In genomic region chr2:176159678-176160250, GRCh38 we compare ENCODE assay signal across 11 cellular contexts. TPM values are rescaled to one million over a fixed set of nuclear protein-coding genes. Genes with fewer than 3 reads are reported as not detected.
A peak's percentile ranks its signal among the peaks of the same experiment; 100 is the strongest.
DNase-seq lines count a peak whose midpoint lies in the region; FAIRE-seq lines count a peak whose summit lies in the region.
"Had no signal": no experiment of that assay in that cellular context is flagged by ENCODE, and none has a peak within 500 bp of the region (broad histone marks: within the 10 kb centered on the region; RNA-seq: fewer than 3 reads in every experiment).

No MANE protein-coding gene starts in this region.

- H3K4me2 ChIP-seq in trophoblast cell (ENCODE audit: low read length) = peak overlapping the region; percentile 7

- H3K79me2 ChIP-seq in trophoblast cell (ENCODE audit: control insufficient read depth, insufficient read depth, low read length, poor library complexity) = no peaks in the 10 kb centered on the region

- H3K9ac ChIP-seq in HUES6 (ENCODE audit: low read length) (peak overlapping the region; percentile 71), trophoblast cell (ENCODE audit: low read length) (no peak overlapping the region)

- H3K4me3 ChIP-seq in HUES6 (ENCODE audit: low read depth, low read length) (peak overlapping the region; percentile 27; the same call in 1 of the 2 replicates), trophoblast cell (ENCODE audit: low read depth, low read length) (no peak overlapping the region)

- no peak overlapping the region for H2BK12ac ChIP-seq in trophoblast cell (ENCODE audit: low read length)

- H3K27ac ChIP-seq in HUES6 (ENCODE audit: low read depth, low read length) (no peak overlapping the region), trophoblast cell (ENCODE audit: low read depth, low read length) (no peak overlapping the region)

- no peak overlapping the region for H2BK5ac ChIP-seq in trophoblast cell (ENCODE audit: low read depth, low read length, poor library complexity)

- DNase-seq in ecto neural progenitor cell (ENCODE audit: low spot score) (peak; percentile 51), trophoblast cell (no peak), RCC 7860 (ENCODE audit: low spot score) (no peak), NCI-H69 (lab: John Stamatoyannopoulos, UW) (no peak), putamen (ENCODE audit: low spot score) (no peak)
- DNase-seq: activated CD8-positive, alpha-beta memory T cell treated with anti-CD3 and anti-CD28 coated beads, Interleukin-2, amount 10 ng/mL, durations not matched to agents 7 days and 5 days; CD4-positive, CD25-positive, alpha-beta regulatory T cell; dermis blood vessel endothelial cell; foreskin melanocyte; T1000 had no signal

- H3K23ac ChIP-seq in trophoblast cell (ENCODE audit: low read length) = no peak overlapping the region

- peaks cover 100% of the 10 kb centered on the region for H3K27me3 ChIP-seq in HUES6 (ENCODE audit: control insufficient read depth, insufficient read depth, low read length)
- H3K27me3 ChIP-seq in trophoblast cell (ENCODE audit: insufficient read depth, low read length) = peaks cover 96% of the 10 kb centered on the region

- WGBS in trophoblast cell (ENCODE audit: extremely low coverage, insufficient coverage, insufficient read length) = no CpG with 5 or more reads among the region's 44 CpGs

- FAIRE-seq in RCC 7860 (lab: Jason Lieb, UNC) = no peak

- no peak overlapping the region for H2AFZ ChIP-seq in trophoblast cell (ENCODE audit: insufficient read depth, low read length, poor library complexity)

- H3K36me3 ChIP-seq in HUES6 (ENCODE audit: control insufficient read depth, insufficient read depth, low read length) (no peaks in the 10 kb centered on the region), trophoblast cell (ENCODE audit: control insufficient read depth in 1 of 2, insufficient read depth in 2 of 2, low read length in 2 of 2) (no peaks in the 10 kb centered on the region)

- H3K4ac ChIP-seq in trophoblast cell (ENCODE audit: low read depth, low read length) = no peak overlapping the region

- no peak overlapping the region for H4K8ac ChIP-seq in trophoblast cell (ENCODE audit: low read depth, low read length)

- H3K4me1 ChIP-seq in HUES6 (ENCODE audit: control insufficient read depth, insufficient read depth, low read length) (peaks cover 44% of the 10 kb centered on the region), trophoblast cell (ENCODE audit: control insufficient read depth in 1 of 2, insufficient read depth in 2 of 2, low read length in 2 of 2) (peaks cover 0 to 8% of the 10 kb centered on the region in 2 experiments)

- no peak overlapping the region for H2BK120ac ChIP-seq in trophoblast cell (ENCODE audit: insufficient read depth, low read length, poor library complexity)

- H4K91ac ChIP-seq in trophoblast cell (ENCODE audit: low read depth, low read length) = no peak overlapping the region

- H2AK5ac ChIP-seq in trophoblast cell (ENCODE audit: low read length) = no peak overlapping the region

- H3K18ac ChIP-seq in trophoblast cell (ENCODE audit: low read length) = no peak overlapping the region

- H3K14ac ChIP-seq in trophoblast cell (ENCODE audit: low read length) = no peak overlapping the region

- H3K79me1 ChIP-seq in trophoblast cell (ENCODE audit: low read length) = no peaks in the 10 kb centered on the region

- no peak overlapping the region for H4K12ac ChIP-seq in trophoblast cell (ENCODE audit: low read depth, low read length)

- H3K9me3 ChIP-seq in HUES6 (ENCODE audit: control insufficient read depth, insufficient read depth, low read depth, low read length) = no peaks in the 10 kb centered on the region
- peaks cover 27% of the 10 kb centered on the region for H3K9me3 ChIP-seq in trophoblast cell (ENCODE audit: insufficient read depth, low read depth, low read length)

RNA-seq across cellular contexts. Expression of gene HOXD3, which starts 2.7 kb away (rescaled TPM):
- not detected in 2 replicates for polyA plus RNA-seq in trophoblast cell (2013)
- polyA plus RNA-seq: CD4-positive, CD25-positive, alpha-beta regulatory T cell had no signal

RNA-seq across cellular contexts. Expression of gene HOXD4, which starts 8.4 kb away (rescaled TPM):
- not detected in 2 replicates for polyA plus RNA-seq in trophoblast cell (2013)
- polyA plus RNA-seq: CD4-positive, CD25-positive, alpha-beta regulatory T cell had no signal

RNA-seq across cellular contexts. Expression of gene HOXD1, which starts 28.7 kb away (rescaled TPM):
- not detected in 2 replicates for polyA plus RNA-seq in trophoblast cell (2013)
- polyA plus RNA-seq: CD4-positive, CD25-positive, alpha-beta regulatory T cell had no signal

RNA-seq across cellular contexts. Expression of gene HOXD8, which starts 30.3 kb away (rescaled TPM):
- polyA plus RNA-seq in trophoblast cell (2013) = 0.06 and 0.08 TPM in 2 replicates
- polyA plus RNA-seq: CD4-positive, CD25-positive, alpha-beta regulatory T cell had no signal

RNA-seq across cellular contexts. Expression of gene HOXD9, which starts 37.2 kb away (rescaled TPM):
- polyA plus RNA-seq in trophoblast cell (2013) = 0.23 and 0.49 TPM in 2 replicates
- polyA plus RNA-seq: CD4-positive, CD25-positive, alpha-beta regulatory T cell had no signal
